27 cellular contexts compared by ENCODE assay signal in genomic region chr2:48519608-48520007, GRCh38. TPM values are rescaled to one million over a fixed set of nuclear protein-coding genes. Genes with fewer than 3 reads are reported as not detected.
DNase-seq lines count a peak whose midpoint lies in the region; ATAC-seq, FAIRE-seq and TF ChIP-seq lines count a peak whose summit lies in the region.
"Had no signal": no experiment of that assay in that cellular context is flagged by ENCODE, and none has a peak within 500 bp of the region (broad histone marks: within the 10 kb centered on the region; RNA-seq: fewer than 3 reads in every experiment).

No MANE protein-coding gene starts in this region.

- TF ChIP-seq POLR2A in NB4 (IDR thresholded peaks at IDR 0.05; ENCODE audit: extremely low read depth, insufficient read length) (no peak), esophagus muscularis mucosa (IDR thresholded peaks at IDR 0.05; ENCODE audit: low read depth) (no peak)

- peaks cover 7 to 23% (median 21%) of the 10 kb centered on the region in 4 donors for H3K4me1 ChIP-seq in esophagus muscularis mucosa
- peaks cover 18% of the 10 kb centered on the region for H3K4me1 ChIP-seq in rectal smooth muscle tissue (ENCODE audit: control insufficient read depth, insufficient read depth, low read length)
- H3K4me1 ChIP-seq in pancreas: no peaks in the 10 kb centered on the region
- H3K4me1 ChIP-seq: HAP-1 had no signal

- no peak for ATAC-seq in GM21360 (IDR thresholded peaks at IDR 0.05; ENCODE audit: unreplicated experiment)
- no peak for ATAC-seq in pancreas
- ATAC-seq: activated CD4-positive, CD25-positive, alpha-beta regulatory T cell treated with anti-CD3 and anti-CD28 coated beads, Interleukin-2, amount 50 U/mL, for 24 hours; activated CD8-positive, alpha-beta T cell treated with anti-CD3 and anti-CD28 coated beads for 36 hours; left ventricle myocardium superior had no signal

- H3K9me3 ChIP-seq in esophagus muscularis mucosa: no peaks in the 10 kb centered on the region
- no peaks in the 10 kb centered on the region for H3K9me3 ChIP-seq in pancreas
- H3K9me3 ChIP-seq: HAP-1, MG63 had no signal

- H3K27ac ChIP-seq in esophagus muscularis mucosa (replicated peaks in 1 of 4) (peak overlapping the region; percentile 5 to 90 (median 55)), rectal smooth muscle tissue (ENCODE audit: low read depth, low read length) (peak overlapping the region; percentile 75), pancreas (no peak overlapping the region)

- TF ChIP-seq CTCF in NB4 (IDR thresholded peaks at IDR 0.05; ENCODE audit: low read depth, low read length) (no peak), esophagus muscularis mucosa (IDR thresholded peaks at IDR 0.05) (no peak), pancreas (IDR thresholded peaks at IDR 0.05) (no peak)

- intact Hi-C loops in esophagus muscularis mucosa (cut with DNase I) (no loop called here), pancreas (cut with DNase I) (no loop called here)

- no peak overlapping the region for H3K4me3 ChIP-seq in NB4 (ENCODE audit: low read depth, low read length)
- no peak overlapping the region for H3K4me3 ChIP-seq in esophagus muscularis mucosa
- H3K4me3 ChIP-seq in rectal smooth muscle tissue (ENCODE audit: low read length): no peak overlapping the region
- no peak overlapping the region for H3K4me3 ChIP-seq in pancreas
- H3K4me3 ChIP-seq: HAP-1, MG63 had no signal

- FAIRE-seq in pancreas (lab: Jason Lieb, UNC): no peak
- FAIRE-seq: bronchial epithelial cell, GM18507 had no signal

- 77% methylated on average over 11 of the region's 11 CpGs for WGBS in esophagus muscularis mucosa
- WGBS in pancreas, 2 donors: 90 to 92% methylated on average over 11 of the region's 11 CpGs

- TF ChIP-seq EP300 in esophagus muscularis mucosa (IDR thresholded peaks at IDR 0.05): no peak

- peaks cover 0 to 68% (median 44%) of the 10 kb centered on the region in 4 donors for H3K36me3 ChIP-seq in esophagus muscularis mucosa
- H3K36me3 ChIP-seq in rectal smooth muscle tissue (ENCODE audit: control insufficient read depth, insufficient read depth, low read length): peaks cover 4% of the 10 kb centered on the region
- H3K36me3 ChIP-seq in pancreas: peaks cover 0 to 16% (median 5%) of the 10 kb centered on the region in 3 donors
- H3K36me3 ChIP-seq: HAP-1 had no signal

- DNase-seq in AG20443 (ENCODE audit: low spot score) (peak; percentile 81), NB4 (ENCODE audit: low read depth) (peak; percentile 40), esophagus muscularis mucosa (ENCODE audit: extremely low spot score) (no peak), NCI-H2227 treated with DMSO at 0.1 percent for 48 hours (lab: John Stamatoyannopoulos, UW) (no peak), NCI-H1417 (lab: John Stamatoyannopoulos, UW) (no peak), pancreas (no peak)
- DNase-seq: activated CD8-positive, alpha-beta T cell treated with anti-CD3 and anti-CD28 coated beads for 36 hours; activated T-cell treated with anti-CD3 and anti-CD28 coated beads for 4 hours; amniotic stem cell; C1 segment of cervical spinal cord; EL; immature natural killer cell; left ventricle myocardium superior; MG63; midbrain; NCI-H1694; NCI-H2171; NCI-H526 treated with DMSO at 0.1 percent for 48 hours; RPMI8226; stimulated activated naive CD4-positive, alpha-beta T cell treated with Interleukin-2 at 50 U/mL for 16 hours; T-helper 2 cell had no signal

- no peak overlapping the region for H3K9ac ChIP-seq in rectal smooth muscle tissue (ENCODE audit: low read length)

- H3K27me3 ChIP-seq in esophagus muscularis mucosa: no peaks in the 10 kb centered on the region
- H3K27me3 ChIP-seq in rectal smooth muscle tissue (ENCODE audit: control insufficient read depth, insufficient read depth, low read length): no peaks in the 10 kb centered on the region
- no peaks in the 10 kb centered on the region for H3K27me3 ChIP-seq in pancreas
- H3K27me3 ChIP-seq: MG63 had no signal

RNA-seq across cellular contexts. Expression of gene STON1, which starts 10.3 kb away (rescaled TPM):
- total RNA-seq in esophagus muscularis mucosa (100 to 1,000 TPM; 135 to 198 (median 168) TPM), pancreas (1 to 10 TPM; 1.2 to 4.9 (median 2.4) TPM)
- 1 to 10 TPM; 1.7 to 1.9 TPM for polyA plus RNA-seq in pancreas

Comparison
In these comparisons a context has a peak if more than half of its experiments do, and no peak if none do; other contexts are left out.
1. DNase-seq: peak in AG20443 (single experiment) and NB4 (single experiment); none in esophagus muscularis mucosa (single experiment), NCI-H2227 treated with DMSO at 0.1 percent for 48 hours (single experiment), NCI-H1417 (0 of 3) and pancreas (0 of 6).
2. H3K27ac ChIP-seq: peak in esophagus muscularis mucosa (4 of 4) and rectal smooth muscle tissue (single experiment); none in pancreas (0 of 4).
3. RNA of gene STON1, which starts 10.3 kb away (total RNA-seq): 135 to 198 TPM in esophagus muscularis mucosa; 1.2 to 4.9 TPM in pancreas; every median in the first group is over 10 times any median in the second.